8 cellular contexts compared by ENCODE assay signal in the genomic region with DNA sequence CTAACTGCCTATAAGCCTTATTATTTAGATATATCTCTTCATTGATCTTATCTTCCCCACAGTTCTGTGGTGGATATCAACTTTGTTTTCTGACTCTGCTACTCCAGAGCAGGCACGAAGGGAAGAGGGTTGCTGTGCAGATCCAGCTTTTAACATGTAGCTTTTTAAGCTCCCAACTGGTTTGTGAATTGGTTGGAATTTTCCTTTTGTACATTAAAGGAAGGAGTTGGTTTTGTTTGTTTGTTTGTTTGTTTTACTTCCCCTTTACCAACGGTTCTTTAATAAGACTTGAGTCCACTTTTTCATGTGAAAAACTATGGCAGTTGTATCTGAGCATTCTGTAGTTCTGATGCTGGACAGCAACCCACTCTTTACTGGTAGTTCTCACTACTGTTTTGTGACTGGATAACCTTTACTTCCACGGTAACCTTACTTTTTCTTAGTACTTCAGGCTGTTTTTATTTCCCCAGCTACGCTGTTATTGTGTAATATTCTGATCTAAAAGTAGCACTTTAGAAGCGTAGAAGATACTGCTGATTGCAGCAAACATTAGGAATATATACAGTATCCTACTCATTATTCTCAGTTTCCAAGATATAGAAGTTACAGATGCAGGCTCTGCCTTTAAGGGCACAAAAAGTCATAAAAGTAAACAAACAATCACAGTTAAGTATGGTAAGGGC. TPM values are rescaled to one million over a fixed set of nuclear protein-coding genes. Genes with fewer than 3 reads are reported as not detected.
A peak's percentile ranks its signal among the peaks of the same experiment; 100 is the strongest.
DNase-seq lines count a peak whose midpoint lies in the region; ATAC-seq, FAIRE-seq and TF ChIP-seq lines count a peak whose summit lies in the region.

No MANE protein-coding gene starts in this region.

- peaks cover 73% of the 10 kb centered on the region for H3K4me1 Mint-ChIP-seq in CD8-positive, alpha-beta T cell (ENCODE audit: low read depth)
- peaks cover 79 to 83% of the 10 kb centered on the region in 2 donors for H3K4me1 Mint-ChIP-seq in natural killer cell

- H3K27me3 Mint-ChIP-seq in CD8-positive, alpha-beta T cell (ENCODE audit: low read depth), result no peaks in the 10 kb centered on the region
- H3K27me3 Mint-ChIP-seq in natural killer cell (ENCODE audit: low read depth in 2 of 2), result no peaks in the 10 kb centered on the region

- peaks cover 29% of the 10 kb centered on the region for H3K4me1 ChIP-seq in CD8-positive, alpha-beta T cell (ENCODE audit: insufficient read depth, low read length)

- H3K36me3 ChIP-seq in CD8-positive, alpha-beta T cell (ENCODE audit: insufficient read depth, low read length), result no peaks in the 10 kb centered on the region
- H3K36me3 ChIP-seq in MG63 (peaks cover 18% of the 10 kb centered on the region), brain microvascular endothelial cell (replicated peaks) (peaks cover 2% of the 10 kb centered on the region)

- no peaks in the 10 kb centered on the region for H3K27me3 ChIP-seq in CD8-positive, alpha-beta T cell (ENCODE audit: insufficient read depth, low read length)
- H3K27me3 ChIP-seq in MG63, result no peaks in the 10 kb centered on the region
- H3K27me3 ChIP-seq in brain microvascular endothelial cell (replicated peaks), result no peaks in the 10 kb centered on the region

- no peak for TF ChIP-seq CTCF in CD8-positive, alpha-beta T cell (IDR thresholded peaks at IDR 0.05)
- TF ChIP-seq CTCF in brain microvascular endothelial cell (IDR thresholded peaks at IDR 0.05; ENCODE audit: low read depth, low read length, missing control alignments) (no peak), natural killer cell (IDR thresholded peaks at IDR 0.05) (no peak)

- TF ChIP-seq POLR2A in H54 (IDR thresholded peaks at IDR 0.05; ENCODE audit: low read depth, low read length), result no peak

- H3K4me3 ChIP-seq in CD8-positive, alpha-beta T cell (ENCODE audit: low read depth, low read length), result peak overlapping the region; percentile 77
- peak overlapping the region; percentile 76 for H3K4me3 ChIP-seq in MG63
- H3K4me3 ChIP-seq in brain microvascular endothelial cell (ENCODE audit: low read depth, low read length), result peak overlapping the region; percentile 92

- H3K4me3 Mint-ChIP-seq in CD8-positive, alpha-beta T cell, result peak overlapping the region; percentile 88
- peak overlapping the region; percentile 99 for H3K4me3 Mint-ChIP-seq in natural killer cell

- no peak for FAIRE-seq in H54 (lab: Jason Lieb, UNC)

- no peak overlapping the region for H3K27ac ChIP-seq in CD8-positive, alpha-beta T cell (ENCODE audit: low read depth, low read length)
- no peak overlapping the region for H3K27ac ChIP-seq in brain microvascular endothelial cell

- no peaks in the 10 kb centered on the region for H3K9me3 Mint-ChIP-seq in CD8-positive, alpha-beta T cell
- no peaks in the 10 kb centered on the region for H3K9me3 Mint-ChIP-seq in natural killer cell

- ATAC-seq in CD8-positive, alpha-beta T cell, result no peak
- no peak for ATAC-seq in natural killer cell

- intact Hi-C loops in CD8-positive, alpha-beta T cell (cut with DNase I, micrococcal nuclease), result loop anchor here (5.0 to 10.0 kb wide), 3 partner anchors 382 to 1178 kb away; a partner anchor contains a TSS
- intact Hi-C loops in natural killer cell (cut with micrococcal nuclease), result no loop called here

- peak overlapping the region; percentile 91 for H3K27ac Mint-ChIP-seq in CD8-positive, alpha-beta T cell
- peak overlapping the region; percentile 93 to 96 for H3K27ac Mint-ChIP-seq in natural killer cell

- POLR2A ChIA-PET in CD8-positive, alpha-beta T cell (lab: Charles Lee), result interaction anchor here (1.3 kb wide), 1 partner anchor 8 kb away, joined by 7 read pairs; no protein-coding TSS in a partner anchor

- CTCF ChIA-PET in CD8-positive, alpha-beta T cell (lab: Charles Lee), result interaction anchor here (1.2 to 1.5 kb wide), 2 partner anchors 25 to 31 kb away, joined by 3 to 4 read pairs; no protein-coding TSS in a partner anchor

- in situ Hi-C loops in brain microvascular endothelial cell (cut with HindIII; ENCODE audit: low pct_ligation_motif_present, low sequenced_read_pairs), result no loop called here

- DNase-seq in CD8-positive, alpha-beta T cell, result no peak
- DNase-seq in MG63 (no peak), brain microvascular endothelial cell (peak; percentile 7), natural killer cell (no peak), OCI-M2 (lab: John Stamatoyannopoulos, UW; ENCODE audit: unreplicated experiment) (no peak), H54 (ENCODE audit: insufficient read length, low spot score) (no peak), NCI-H510A (lab: John Stamatoyannopoulos, UW) (no peak), medulla oblongata (ENCODE audit: extremely low spot score) (no peak)

- no peaks in the 10 kb centered on the region for H3K9me3 ChIP-seq in CD8-positive, alpha-beta T cell (ENCODE audit: low read length)
- no peaks in the 10 kb centered on the region for H3K9me3 ChIP-seq in MG63

- peaks cover 42% of the 10 kb centered on the region for H3K36me3 Mint-ChIP-seq in CD8-positive, alpha-beta T cell
- peaks cover 9% of the 10 kb centered on the region for H3K36me3 Mint-ChIP-seq in natural killer cell

RNA-seq across cellular contexts. Expression of a gene that starts 1.6 kb away (rescaled TPM):
- total RNA-seq in CD8-positive, alpha-beta T cell, result 10 to 100 TPM; 10.4 to 11.0 TPM
- 62.5 and 77.3 TPM in 2 replicates for total RNA-seq in MG63 (2014; rRNA removed; shearing (Covaris generic); ENCODE audit: low replicate concordance)
- total RNA-seq in natural killer cell, result 10 to 100 TPM; 20.5 to 29.3 (median 23.1) TPM
